ENCODE assay signal across 8 cellular contexts in genomic region chr4:112284166-112284565, GRCh38. TPM values are rescaled to one million over a fixed set of nuclear protein-coding genes. Genes with fewer than 3 reads are reported as not detected.
DNase-seq lines count a peak whose midpoint lies in the region; ATAC-seq, FAIRE-seq and TF ChIP-seq lines count a peak whose summit lies in the region.

No MANE protein-coding gene starts in this region.

- in situ Hi-C loops in transverse colon (cut with MboI; ENCODE audit: low pct_ligation_motif_present in 1 of 4, low pct_unique_long_range_greater_than_20kb in 1 of 4, low sequenced_read_pairs in 3 of 4): loop anchor here in 1 of 4 donors (10.0 kb wide), 1 partner anchor 49 kb away; the partner anchor contains the start of gene AP1AR

- peak overlapping the region; percentile 95 for H3K27ac Mint-ChIP-seq in activated naive CD4-positive, alpha-beta T cell treated with anti-CD3 and anti-CD28 coated beads, Interleukin-2, amount 10 ng/mL, durations not matched to agents 7 days and 5 days
- peak overlapping the region; percentile 97 for H3K27ac Mint-ChIP-seq in activated CD4-positive, alpha-beta memory T cell treated with anti-CD3 and anti-CD28 coated beads for 36 hours

- peaks cover 0 to 4% of the 10 kb centered on the region in 2 donors for H3K4me1 ChIP-seq in kidney (ENCODE audit: control insufficient read depth in 1 of 2, insufficient read depth in 1 of 2, low read depth in 1 of 2, low read length in 2 of 2)
- H3K4me1 ChIP-seq in transverse colon: peaks cover 8 to 24% (median 14%) of the 10 kb centered on the region in 4 donors

- CTCF ChIA-PET in activated naive CD4-positive, alpha-beta T cell treated with anti-CD3 and anti-CD28 coated beads, Interleukin-2, amount 10 ng/mL, durations not matched to agents 7 days and 5 days (lab: Charles Lee): interaction anchor here (0.9 to 1.4 kb wide), 3 partner anchors 13 to 38 kb away, joined by 3 to 4 read pairs (median 4); partner anchors contain the start of gene ALPK1
- CTCF ChIA-PET in activated CD4-positive, alpha-beta memory T cell treated with anti-CD3 and anti-CD28 coated beads for 36 hours (lab: Charles Lee): interaction anchor here (1.0 kb wide), 1 partner anchor 25 kb away, joined by 3 read pairs; no protein-coding TSS in a partner anchor

- POLR2A ChIA-PET in activated CD4-positive, alpha-beta memory T cell treated with anti-CD3 and anti-CD28 coated beads for 36 hours (lab: Charles Lee): interaction anchor here (1.0 to 3.5 kb wide), 4 partner anchors 10 to 232 kb away, joined by 3 to 53 read pairs (median 4); partner anchors contain the start of genes FAM241A and NEUROG2

- H3K4me3 ChIP-seq in kidney (ENCODE audit: low read length in 2 of 2) (peak overlapping the region; percentile 90 to 93), transverse colon (peak overlapping the region in 3 of 4 donors; percentile 57 to 85 (median 83))

- intact Hi-C loops in activated CD4-positive, alpha-beta memory T cell treated with anti-CD3 and anti-CD28 coated beads for 36 hours (cut with micrococcal nuclease): loop anchor here (1.0 to 10.0 kb wide), 3 partner anchors 10 to 1481 kb away; partner anchors contain the start of genes AP1AR and CAMK2D
- intact Hi-C loops in kidney (cut with DNase I) (no loop called here), transverse colon (cut with DNase I; ENCODE audit: low total_unique reads) (no loop called here)

- no peak for FAIRE-seq in kidney (lab: Jason Lieb, UNC)

- H3K9me3 ChIP-seq in kidney (ENCODE audit: control insufficient read depth in 1 of 2, low read length in 2 of 2) (no peaks in the 10 kb centered on the region), transverse colon (no peaks in the 10 kb centered on the region)

- no peaks in the 10 kb centered on the region for H3K27me3 ChIP-seq in transverse colon

- peaks cover 81% of the 10 kb centered on the region for H3K4me1 Mint-ChIP-seq in activated naive CD4-positive, alpha-beta T cell treated with anti-CD3 and anti-CD28 coated beads, Interleukin-2, amount 10 ng/mL, durations not matched to agents 7 days and 5 days
- peaks cover 67% of the 10 kb centered on the region for H3K4me1 Mint-ChIP-seq in activated CD4-positive, alpha-beta memory T cell treated with anti-CD3 and anti-CD28 coated beads for 36 hours (ENCODE audit: low read depth)

- DNase-seq in activated naive CD4-positive, alpha-beta T cell treated with anti-CD3 and anti-CD28 coated beads, Interleukin-2, amount 10 ng/mL, durations not matched to agents 7 days and 5 days: no peak
- no peak for DNase-seq in activated naive CD4-positive, alpha-beta T cell treated with anti-CD3 and anti-CD28 coated beads, Interleukin-2, amount 50 U/mL, for 16 hours
- peak; percentile 28 for DNase-seq in activated CD4-positive, alpha-beta memory T cell treated with anti-CD3 and anti-CD28 coated beads for 36 hours
- DNase-seq in kidney (no peak), transverse colon (no peak), GM19240 (ENCODE audit: insufficient read length, low spot score) (no peak)
- DNase-seq in activated CD4-positive, CD25-positive, alpha-beta regulatory T cell (lab: John Stamatoyannopoulos, UW): no peak

- WGBS in transverse colon (ENCODE audit: low coverage in 1 of 2), 2 donors: 10 to 21% methylated on average over 4 to 6 of the region's 6 CpGs

- peak overlapping the region; percentile 91 for H3K4me3 Mint-ChIP-seq in activated naive CD4-positive, alpha-beta T cell treated with anti-CD3 and anti-CD28 coated beads, Interleukin-2, amount 10 ng/mL, durations not matched to agents 7 days and 5 days
- H3K4me3 Mint-ChIP-seq in activated CD4-positive, alpha-beta memory T cell treated with anti-CD3 and anti-CD28 coated beads for 36 hours: peak overlapping the region; percentile 94

- H3K36me3 ChIP-seq in kidney (ENCODE audit: control insufficient read depth in 1 of 2, insufficient read depth in 2 of 2, low read length in 2 of 2) (no peaks in the 10 kb centered on the region), transverse colon (no peaks in the 10 kb centered on the region)

- TF ChIP-seq EP300 in transverse colon (IDR thresholded peaks at IDR 0.05; ENCODE audit: low read depth): no peak

- H3K27me3 Mint-ChIP-seq in activated naive CD4-positive, alpha-beta T cell treated with anti-CD3 and anti-CD28 coated beads, Interleukin-2, amount 10 ng/mL, durations not matched to agents 7 days and 5 days: no peaks in the 10 kb centered on the region
- H3K27me3 Mint-ChIP-seq in activated CD4-positive, alpha-beta memory T cell treated with anti-CD3 and anti-CD28 coated beads for 36 hours: no peaks in the 10 kb centered on the region

- no peak for ATAC-seq in HG03045 (IDR thresholded peaks at IDR 0.05; ENCODE audit: unreplicated experiment)

- TF ChIP-seq POLR2A in transverse colon (IDR thresholded peaks at IDR 0.05): no peak

- H3K9ac ChIP-seq in kidney (ENCODE audit: low read length in 2 of 2): peak overlapping the region in 1 of 2 donors; percentile 72

- peaks cover 7% of the 10 kb centered on the region for H3K9me3 Mint-ChIP-seq in activated naive CD4-positive, alpha-beta T cell treated with anti-CD3 and anti-CD28 coated beads, Interleukin-2, amount 10 ng/mL, durations not matched to agents 7 days and 5 days
- peaks cover 5% of the 10 kb centered on the region for H3K9me3 Mint-ChIP-seq in activated CD4-positive, alpha-beta memory T cell treated with anti-CD3 and anti-CD28 coated beads for 36 hours

- H3K27ac ChIP-seq in kidney (ENCODE audit: low read depth in 2 of 2, low read length in 2 of 2): no peak overlapping the region
- peak overlapping the region; percentile 84 to 88 (median 86) for H3K27ac ChIP-seq in transverse colon

- TF ChIP-seq CTCF in kidney (IDR thresholded peaks at IDR 0.05; ENCODE audit: borderline replicate concordance, extremely low read depth, insufficient read depth): no peak
- no peak for TF ChIP-seq CTCF in transverse colon (IDR thresholded peaks at IDR 0.05)

- H3K36me3 Mint-ChIP-seq in activated naive CD4-positive, alpha-beta T cell treated with anti-CD3 and anti-CD28 coated beads, Interleukin-2, amount 10 ng/mL, durations not matched to agents 7 days and 5 days: peaks cover 32% of the 10 kb centered on the region
- peaks cover 40% of the 10 kb centered on the region for H3K36me3 Mint-ChIP-seq in activated CD4-positive, alpha-beta memory T cell treated with anti-CD3 and anti-CD28 coated beads for 36 hours

RNA-seq across cellular contexts. Expression of gene TIFA, which starts 1.5 kb away (rescaled TPM):
- total RNA-seq in activated CD4-positive, alpha-beta memory T cell treated with anti-CD3 and anti-CD28 coated beads for 36 hours: 10 to 100 TPM; 55.8 to 56.6 TPM
- total RNA-seq in kidney (11.5 TPM), transverse colon (1 to 10 TPM in 2 of 4 donors, under 1 TPM in 2; 0.37 to 5.9 (median 1.0) TPM)
- polyA plus RNA-seq in kidney (ENCODE audit: insufficient read depth, low read depth, low replicate concordance): 5.0 TPM

RNA-seq across cellular contexts. Expression of gene ALPK1, which starts 13.0 kb away (rescaled TPM):
- total RNA-seq in activated CD4-positive, alpha-beta memory T cell treated with anti-CD3 and anti-CD28 coated beads for 36 hours: 10 to 100 TPM; 21.5 to 22.9 TPM
- 33.5 TPM for total RNA-seq in kidney
- 5.9 TPM for polyA plus RNA-seq in kidney (ENCODE audit: insufficient read depth, low read depth, low replicate concordance)
- 10 to 100 TPM; 15.5 to 45.1 (median 27.4) TPM for total RNA-seq in transverse colon

RNA-seq across cellular contexts. Expression of gene AP1AR, which starts 52.6 kb away (rescaled TPM):
- total RNA-seq in activated CD4-positive, alpha-beta memory T cell treated with anti-CD3 and anti-CD28 coated beads for 36 hours: 10 to 100 TPM; 15.4 to 19.1 TPM
- total RNA-seq in kidney (20.3 TPM), transverse colon (10 to 100 TPM in 3 of 4 donors, 1 to 10 TPM in 1; 9.8 to 41.8 (median 38.7) TPM)
- 8.7 TPM for polyA plus RNA-seq in kidney (ENCODE audit: insufficient read depth, low read depth, low replicate concordance)

Comparison
In these comparisons a context has a peak if more than half of its experiments do, and no peak if none do; other contexts are left out.
1. H3K27ac ChIP-seq: peak in transverse colon (4 of 4); none in kidney (0 of 2).